In genomic region chr2:68237976-68238580, GRCh38 we compare ENCODE assay signal across 10 cellular contexts. TPM values are rescaled to one million over a fixed set of nuclear protein-coding genes. Genes with fewer than 3 reads are reported as not detected.
A peak's percentile ranks its signal among the peaks of the same experiment; 100 is the strongest.
DNase-seq lines count a peak whose midpoint lies in the region; ATAC-seq, FAIRE-seq and TF ChIP-seq lines count a peak whose summit lies in the region.
"Had no signal": no experiment of that assay in that cellular context is flagged by ENCODE, and none has a peak within 500 bp of the region (broad histone marks: within the 10 kb centered on the region; RNA-seq: fewer than 3 reads in every experiment).

No MANE protein-coding gene starts in this region.

- H3K27ac ChIP-seq in CD4-positive, alpha-beta memory T cell (ENCODE audit: low read depth, low read length), result no peak overlapping the region
- no peak overlapping the region for H3K27ac ChIP-seq in GM12878 (ENCODE audit: control insufficient read depth, insufficient read depth)

- no peak overlapping the region for H2AFZ ChIP-seq in GM12878 (ENCODE audit: control insufficient read depth, low read depth, low read length)

- RAD21 ChIA-PET in GM12878 (lab: Charles Lee; ENCODE audit: unreplicated experiment), result interaction anchor here (0.6 to 2.4 kb wide), 6 partner anchors 11 to 88 kb away, joined by 3 to 10 read pairs (median 4); no protein-coding TSS in a partner anchor

- POLR2A ChIA-PET in CD4-positive, alpha-beta memory T cell (lab: Charles Lee; ENCODE audit: partially characterized antibody), result interaction anchor here (0.6 kb wide), 1 partner anchor 15 kb away, joined by 3 read pairs; no protein-coding TSS in a partner anchor
- POLR2A ChIA-PET in GM12878 (lab: Charles Lee), result interaction anchor here (0.6 to 1.5 kb wide), 4 partner anchors 10 to 82 kb away, joined by 3 to 5 read pairs (median 4); no protein-coding TSS in a partner anchor

- ATAC-seq in GM12878 (peak; percentile 42), GM21367 (IDR thresholded peaks at IDR 0.05; ENCODE audit: unreplicated experiment) (no peak), GM18519 (IDR thresholded peaks at IDR 0.05; ENCODE audit: low FRiP score, unreplicated experiment) (no peak)

- TF ChIP-seq POLR2A in GM12878 (IDR thresholded peaks at IDR 0.05; ENCODE audit: low read depth, low read length), result no peak

- no peak for TF ChIP-seq EP300 in GM12878 (IDR thresholded peaks at IDR 0.05; ENCODE audit: borderline replicate concordance in 1 of 2, control insufficient read depth in 1 of 2, low read depth in 2 of 2, low read length in 2 of 2)

- H3K27ac Mint-ChIP-seq in CD4-positive, alpha-beta memory T cell, result peak overlapping the region; percentile 5 to 88 (median 64)
- H3K27ac Mint-ChIP-seq in HFFc6, result peak overlapping the region; percentile 30
- H3K27ac Mint-ChIP-seq in nephron, result peak overlapping the region in 2 of 3 experiments; percentile 6 to 22
- H3K27ac Mint-ChIP-seq in T-helper 2 cell treated with Interferon-gamma antibody and Interleukin-4, amounts not matched to agents 5 μg/mL and 100 μg/mL, for 36 hours, result no peak overlapping the region

- H4K20me1 ChIP-seq in GM12878 (ENCODE audit: control insufficient read depth, insufficient read depth), result no peaks in the 10 kb centered on the region; the same call in 1 of the 2 replicates

- in situ Hi-C loops in GM12878 (cut with MboI), result no loop called here

- peak overlapping the region in 7 of 8 donors; percentile 6 to 70 (median 52) for H3K4me3 Mint-ChIP-seq in CD4-positive, alpha-beta memory T cell
- H3K4me3 Mint-ChIP-seq in HFFc6 (peak overlapping the region; percentile 4), nephron (no peak overlapping the region)
- H3K4me3 Mint-ChIP-seq in T-helper 2 cell treated with Interferon-gamma antibody and Interleukin-4, amounts not matched to agents 5 μg/mL and 100 μg/mL, for 36 hours, result no peak overlapping the region

- no peaks in the 10 kb centered on the region for H3K9me3 Mint-ChIP-seq in CD4-positive, alpha-beta memory T cell
- H3K9me3 Mint-ChIP-seq in HFFc6 (no peaks in the 10 kb centered on the region), nephron (no peaks in the 10 kb centered on the region)
- H3K9me3 Mint-ChIP-seq in T-helper 2 cell treated with Interferon-gamma antibody and Interleukin-4, amounts not matched to agents 5 μg/mL and 100 μg/mL, for 36 hours, result no peaks in the 10 kb centered on the region

- TF ChIP-seq CTCF in HFFc6 (IDR thresholded peaks at IDR 0.05), result no peak
- no peak for TF ChIP-seq CTCF in GM12878 (IDR thresholded peaks at IDR 0.05 in 2 of 3, conservative IDR thresholded peaks at IDR 0.05 in 1 of 3; ENCODE audit: control insufficient read depth in 2 of 3, extremely low read depth in 1 of 3, insufficient read depth in 1 of 3, low read depth in 3 of 3, low read length in 3 of 3)
- TF ChIP-seq CTCF in nephron (IDR thresholded peaks at IDR 0.05; ENCODE audit: unreplicated experiment in 3 of 3), result no peak

- no peaks in the 10 kb centered on the region for H3K36me3 ChIP-seq in CD4-positive, alpha-beta memory T cell (ENCODE audit: insufficient read depth, low read length)
- peaks cover 0 to 12% of the 10 kb centered on the region in 2 experiments; a peak in 2 of 4 replicates for H3K36me3 ChIP-seq in GM12878 (ENCODE audit: control insufficient read depth in 2 of 2, insufficient read depth in 2 of 2, low read length in 1 of 2)

- intact Hi-C loops in CD4-positive, alpha-beta memory T cell (cut with micrococcal nuclease), result loop anchor here (2.0 kb wide), 2 partner anchors 13 to 15 kb away; no protein-coding TSS in a partner anchor
- intact Hi-C loops in GM12878 (cut with micrococcal nuclease; ENCODE audit: unreplicated experiment), result no loop called here

- no peak overlapping the region for H3K4me3 ChIP-seq in CD4-positive, alpha-beta memory T cell (ENCODE audit: low read length in 2 of 2)
- no peak overlapping the region for H3K4me3 ChIP-seq in GM12878

- no peaks in the 10 kb centered on the region for H3K27me3 Mint-ChIP-seq in CD4-positive, alpha-beta memory T cell
- H3K27me3 Mint-ChIP-seq in HFFc6 (ENCODE audit: insufficient read depth) (no peaks in the 10 kb centered on the region), nephron (ENCODE audit: low read depth) (no peaks in the 10 kb centered on the region)
- no peaks in the 10 kb centered on the region for H3K27me3 Mint-ChIP-seq in T-helper 2 cell treated with Interferon-gamma antibody and Interleukin-4, amounts not matched to agents 5 μg/mL and 100 μg/mL, for 36 hours (ENCODE audit: low read depth)

- no peaks in the 10 kb centered on the region for H3K27me3 ChIP-seq in CD4-positive, alpha-beta memory T cell (ENCODE audit: insufficient read depth, low read length)
- no peaks in the 10 kb centered on the region for H3K27me3 ChIP-seq in GM12878 (replicated peaks in 1 of 2; ENCODE audit: control insufficient read depth in 2 of 2, insufficient read depth in 2 of 2, low read length in 1 of 2)

- no peak overlapping the region for H3K9ac ChIP-seq in GM12878 (ENCODE audit: control insufficient read depth, insufficient read depth, low read length)

- CTCF ChIA-PET in CD4-positive, alpha-beta memory T cell (lab: Charles Lee; ENCODE audit: partially characterized antibody), result interaction anchor here (1.1 kb wide), 1 partner anchor 42 kb away, joined by 4 read pairs; no protein-coding TSS in a partner anchor
- CTCF ChIA-PET in GM12878 (lab: Yijun Ruan, JAX), result interaction anchor here (0.6 to 2.7 kb wide), 7 partner anchors 9 to 166 kb away, joined by 3 to 12 read pairs (median 3); no protein-coding TSS in a partner anchor

- DNase-seq in CD4-positive, alpha-beta memory T cell, result no peak
- DNase-seq in HFFc6 (no peak), GM12878 (ENCODE audit: low read depth, low spot score) (no peak)
- no peak for DNase-seq in stimulated activated CD4-positive, alpha-beta T cell treated with anti-CD3 and anti-CD28 coated beads, Interleukin-4, amount 100 ng/mL, for 24 hours
- DNase-seq in T-helper 2 cell treated with Interferon-gamma antibody and Interleukin-4, amounts not matched to agents 5 μg/mL and 100 μg/mL, for 36 hours (ENCODE audit: low spot score), result no peak
- DNase-seq: activated gamma-delta T cell, NCI-H1930 had no signal

- H3K4me1 Mint-ChIP-seq in CD4-positive, alpha-beta memory T cell, result peaks cover 54 to 92% (median 74%) of the 10 kb centered on the region in 4 donors
- peaks cover 73% of the 10 kb centered on the region for H3K4me1 Mint-ChIP-seq in HFFc6 (ENCODE audit: low read depth)
- peaks cover 44% of the 10 kb centered on the region for H3K4me1 Mint-ChIP-seq in nephron
- H3K4me1 Mint-ChIP-seq in T-helper 2 cell treated with Interferon-gamma antibody and Interleukin-4, amounts not matched to agents 5 μg/mL and 100 μg/mL, for 36 hours (ENCODE audit: low read depth), result peaks cover 38% of the 10 kb centered on the region

- peaks cover 99% of the 10 kb centered on the region for H3K79me2 ChIP-seq in GM12878 (ENCODE audit: control insufficient read depth, insufficient read depth, low read length)

- TF ChIP-seq RAD21 in GM12878 (IDR thresholded peaks at IDR 0.05; ENCODE audit: insufficient read depth, low read depth, low read length), result no peak

- H3K36me3 Mint-ChIP-seq in CD4-positive, alpha-beta memory T cell, result peaks cover 6 to 10% of the 10 kb centered on the region in 2 donors
- H3K36me3 Mint-ChIP-seq in HFFc6 (ENCODE audit: low read depth) (peaks cover 14% of the 10 kb centered on the region), nephron (ENCODE audit: low read depth) (peaks cover 12% of the 10 kb centered on the region)
- peaks cover 11% of the 10 kb centered on the region for H3K36me3 Mint-ChIP-seq in T-helper 2 cell treated with Interferon-gamma antibody and Interleukin-4, amounts not matched to agents 5 μg/mL and 100 μg/mL, for 36 hours (ENCODE audit: low read depth)

- SMC1A ChIA-PET in GM12878 (lab: Charles Lee; ENCODE audit: uncharacterized antibody, unreplicated experiment), result interaction anchor here (0.6 to 1.3 kb wide), 6 partner anchors 11 to 110 kb away, joined by 3 to 4 read pairs (median 3); no protein-coding TSS in a partner anchor

- FAIRE-seq in GM12878 (lab: Jason Lieb, UNC), result no peak

- peaks cover 90% of the 10 kb centered on the region for H3K4me1 ChIP-seq in CD4-positive, alpha-beta memory T cell (ENCODE audit: insufficient read depth, low read length)
- peaks cover 3% of the 10 kb centered on the region for H3K4me1 ChIP-seq in GM12878 (ENCODE audit: control insufficient read depth, insufficient read depth, low read length)

- WGBS in GM12878 (ENCODE audit: insufficient coverage, insufficient replicate concordance, low lambda C conversion rate, missing lambda C conversion rate), result 60% methylated on average over 4 of the region's 4 CpGs

- H3K9me3 ChIP-seq in CD4-positive, alpha-beta memory T cell (ENCODE audit: control insufficient read depth in 1 of 2, low read length in 2 of 2), result no peaks in the 10 kb centered on the region
- no peaks in the 10 kb centered on the region; the same call in 1 of the 3 replicates for H3K9me3 ChIP-seq in GM12878 (replicated peaks; ENCODE audit: control insufficient read depth, insufficient read depth, low read length)

- no TSS peak for BruUV-seq in GM12878 (replicated peaks; lab: Mats Ljungman, UMichigan)

- H3K4me2 ChIP-seq in GM12878 (ENCODE audit: control insufficient read depth, insufficient read depth), result peak overlapping the region; percentile 28; the same call in 1 of the 2 replicates

TF ChIP-seq in GM12878, 131 proteins besides CTCF, POLR2A, EP300 and RAD21:
- TF ChIP-seq TCF12 (IDR thresholded peaks at IDR 0.05; ENCODE audit: low read depth, low read length), result no peak
TF ChIP-seq in GM12878: peak in this region for 0.

RNA-seq across cellular contexts. Expression of gene PPP3R1, which starts 14.3 kb away (rescaled TPM):
- 10 to 100 TPM; 74.8 to 76.8 TPM for total RNA-seq in CD4-positive, alpha-beta memory T cell
- polyA plus RNA-seq in CD4-positive, alpha-beta memory T cell, result 1 to 10 TPM; 3.9 to 5.4 TPM
- 10 to 100 TPM; 60.0 to 67.0 (median 63.0) TPM for total RNA-seq in HFFc6 (2021; fragmentation: NEBNext Ultra II Directional; extraction: Animal tissue kit (Norgen Biotek cat#: 25700))
- 13.2 and 14.7 TPM in 2 replicates for total RNA-seq in GM12878 (2013; cell fraction: nucleolus; rRNA removed)
- total RNA-seq in GM12878 (2014; rRNA removed) (15.3 and 16.2 TPM in 2 replicates), GM12878 (2014; rRNA removed; fragmentation: Illumina TruSeq; extraction: Trizol) (25.7 and 26.1 TPM in 2 replicates), GM12878 (2021) (61.0 and 62.5 TPM in 2 replicates)
- 20.5 TPM for polyA plus RNA-seq in GM12878 (2011; ENCODE audit: low read depth)
- polyA plus RNA-seq in GM12878 (2011; rRNA removed) (16.3 and 26.3 TPM in 2 replicates), GM12878 (2014; fragmentation: Illumina TruSeq; extraction: Trizol) (43.0 and 55.7 TPM in 2 replicates), GM12878 (2014; fragmentation: Nextera tagmentation; extraction: Ambion mirVana) (1 to 10 TPM; 5.4 to 9.7 TPM), GM12878 (2014; rRNA removed) (18.5 TPM in 2 replicates), GM12878 (2016; fragmentation: Nextera tagmentation; extraction: Ambion mirVana) (1 to 10 TPM; 1.5 to 6.2 TPM)
- 5.5 and 9.1 TPM in 2 replicates for polyA plus RNA-seq in GM12878 (2011; cell fraction: cytosol; rRNA removed)
- 5.3 and 7.9 TPM in 2 replicates for polyA plus RNA-seq in GM12878 (2011; cell fraction: nucleus; rRNA removed)
- polyA plus RNA-seq in GM12878 (2012), result 30.7 and 36.5 TPM in 2 replicates
- polyA minus RNA-seq in GM12878 (2011; rRNA and poly(A)+ RNA removed), result 13.3 and 19.5 TPM in 2 replicates
- polyA minus RNA-seq in GM12878 (2011; cell fraction: cytosol; rRNA and poly(A)+ RNA removed), result 15.0 and 16.9 TPM in 2 replicates
- polyA minus RNA-seq in GM12878 (2011; cell fraction: nucleus; rRNA and poly(A)+ RNA removed), result 4.8 and 8.7 TPM in 2 replicates

Comparison
In these comparisons a context has a peak if more than half of its experiments do, and no peak if none do; other contexts are left out.
1. H3K4me3 Mint-ChIP-seq: peak in CD4-positive, alpha-beta memory T cell (7 of 8) and HFFc6 (single experiment); none in nephron (0 of 3) and T-helper 2 cell treated with Interferon-gamma antibody and Interleukin-4, amounts not matched to agents 5 μg/mL and 100 μg/mL, for 36 hours (single experiment).